Comparison of ENCODE assay signal across 25 cellular contexts in genomic region chr18:34055227-34055626, GRCh38.
"Had no signal": no experiment of that assay in that cellular context is flagged by ENCODE, and none has a peak within 500 bp of the region (broad histone marks: within the 10 kb centered on the region; RNA-seq: fewer than 3 reads in every experiment).

No MANE protein-coding gene starts in this region.

- H3K36me3 ChIP-seq: stomach, suprapubic skin, thoracic aorta, thyroid gland, tibial artery, tibial nerve, transverse colon, upper lobe of left lung, upper lobe of right lung, uterus, vagina had no signal

- DNase-seq: stimulated activated CD4-positive, alpha-beta T cell treated with anti-CD3 and anti-CD28 coated beads, Interleukin-2, amount 100 ng/mL, for 48 hours; stimulated activated CD4-positive, alpha-beta T cell treated with anti-CD3 and anti-CD28 coated beads, Interleukin-4, amount 100 ng/mL, for 1 hour; stimulated activated CD4-positive, alpha-beta T cell treated with anti-CD3 and anti-CD28 coated beads, Interleukin-4, amount 100 ng/mL, for 24 hours; stimulated activated CD4-positive, alpha-beta T cell treated with anti-CD3 and anti-CD28 coated beads, Interleukin-4, amount 100 ng/mL, for 4 hours; stimulated activated CD8-positive, alpha-beta memory T cell treated with anti-CD3 and anti-CD28 coated beads, Interleukin-4, amount 100 ng/mL, for 48 hours; stimulated activated naive B cell treated with anti-CD40 and anti-IgM and Interleukin-4, amounts not matched to agents 10 μg/mL and 1 μg/mL and 100 μg/mL, for 72 hours; stimulated activated naive CD4-positive, alpha-beta T cell; stimulated activated naive CD4-positive, alpha-beta T cell treated with Interleukin-2 at 50 U/mL for 16 hours; stimulated activated naive CD8-positive, alpha-beta T cell treated with anti-CD3 and anti-CD28 coated beads, Interleukin-15, amount 100 ng/mL, for 72 hours; stimulated activated naive CD8-positive, alpha-beta T cell treated with anti-CD3 and anti-CD28 coated beads, Interleukin-15, Interleukin-2, amounts not matched to agents 100 U/mL and 50 U/mL, for 24 hours; stomach; substantia nigra; testis; thyroid gland; tibial artery; transverse colon; trophoblast cell; upper lobe of left lung; upper lobe of right lung; uterus had no signal

- H3K9me3 ChIP-seq: suprapubic skin, testis, thoracic aorta, thyroid gland, transverse colon, upper lobe of right lung, uterus, vagina had no signal

- H3K27ac ChIP-seq: stomach, suprapubic skin, testis, thoracic aorta, thyroid gland, tibial artery, tibial nerve, transverse colon, upper lobe of left lung, upper lobe of right lung, uterus, vagina had no signal

- FAIRE-seq: urothelium cell line had no signal

- H3K4me1 ChIP-seq: stomach, suprapubic skin, testis, thyroid gland, tibial artery, tibial nerve, transverse colon, upper lobe of left lung, upper lobe of right lung, uterus, vagina had no signal

- H3K4me3 ChIP-seq: stomach, suprapubic skin, testis, thoracic aorta, thyroid gland, tibial artery, tibial nerve, transverse colon, upper lobe of left lung, upper lobe of right lung, uterus, vagina had no signal
